1 cellular context compared by ENCODE assay signal in genomic region chr22:23220485-23221350, GRCh38.
TF ChIP-seq lines count a peak whose summit lies in the region.

No MANE protein-coding gene starts in this region.

TF ChIP-seq in GM12878, 131 proteins besides CTCF, POLR2A, EP300 and RAD21 (continued from another document):
- TF ChIP-seq USF2 (IDR thresholded peaks at IDR 0.05; ENCODE audit: borderline replicate concordance, low read depth, low read length) (no peak), HCFC1 (IDR thresholded peaks at IDR 0.05; ENCODE audit: low read length) (no peak), TARDBP (IDR thresholded peaks at IDR 0.05; ENCODE audit: borderline replicate concordance) (no peak), CHD2 (IDR thresholded peaks at IDR 0.05; ENCODE audit: borderline replicate concordance, low read depth, low read length) (0 out of 2 replicates have a peak, but pooled peaks have one; percentile 33), CREM (IDR thresholded peaks at IDR 0.05; ENCODE audit: low read depth) (peak; percentile 10; the same call in 1 of the 2 replicates), IKZF1 (conservative IDR thresholded peaks at IDR 0.05) (peak; percentile 65), RFX5 (IDR thresholded peaks at IDR 0.05; ENCODE audit: low read depth, low read length) (no peak), IKZF2 (IDR thresholded peaks at IDR 0.05) (peak; percentile 56 to 61), RCOR1 (conservative IDR thresholded peaks at IDR 0.05; ENCODE audit: low read depth, low read length) (no peak), EGR1 (IDR thresholded peaks at IDR 0.05; ENCODE audit: borderline replicate concordance in 1 of 2, low read depth in 2 of 2, low read length in 2 of 2) (peak in 1 of 2 experiments; percentile 64; a peak in 1 of 3 replicates), SPI1 (IDR thresholded peaks at IDR 0.05; ENCODE audit: borderline replicate concordance, insufficient read depth, low read depth, low read length) (peak; percentile 96), PAX5 (IDR thresholded peaks at IDR 0.05; ENCODE audit: borderline replicate concordance, low read depth, low read length) (no peak), NFIC (IDR thresholded peaks at IDR 0.05; ENCODE audit: low read depth, low read length) (no peak), NRF1 (conservative IDR thresholded peaks at IDR 0.05; ENCODE audit: low read depth, low read length) (no peak), RBBP5 (conservative IDR thresholded peaks at IDR 0.05) (no peak)
